8 cellular contexts compared by ENCODE assay signal in genomic region chr4:182916483-182917181, GRCh38. TPM values are rescaled to one million over a fixed set of nuclear protein-coding genes. Genes with fewer than 3 reads are reported as not detected.
DNase-seq lines count a peak whose midpoint lies in the region; ATAC-seq and TF ChIP-seq lines count a peak whose summit lies in the region.

No MANE protein-coding gene starts in this region.

- peak overlapping the region; percentile 64 for H3K4me3 ChIP-seq in GM08714 (ENCODE audit: low read length)
- H3K4me3 ChIP-seq in WERI-Rb-1 (ENCODE audit: low read depth, low read length) = peak overlapping the region; percentile 59
- peak overlapping the region; percentile 39 to 88 (median 78) for H3K4me3 ChIP-seq in dorsolateral prefrontal cortex

- H3K36me3 ChIP-seq in KOPT-K1 (ENCODE audit: insufficient read depth, low read length) = peaks cover 37% of the 10 kb centered on the region
- H3K36me3 ChIP-seq in WERI-Rb-1 = peaks cover 25% of the 10 kb centered on the region

- no peaks in the 10 kb centered on the region for H3K9me3 ChIP-seq in KOPT-K1 (ENCODE audit: insufficient read depth, low read length, poor library complexity, severe bottlenecking)
- no peaks in the 10 kb centered on the region for H3K9me3 ChIP-seq in WERI-Rb-1 (ENCODE audit: severe bottlenecking)

- DNase-seq in WERI-Rb-1 (peak; percentile 57), dorsolateral prefrontal cortex (peak in 7 of 10 donors; percentile 30 to 63 (median 53)), lung microvascular endothelial cell (ENCODE audit: low read depth in 2 of 2) (peak; percentile 65 to 66), HuH-7.5 (ENCODE audit: low spot score) (no peak)
- DNase-seq in stimulated activated CD8-positive, alpha-beta memory T cell treated with anti-CD3 and anti-CD28 coated beads, Interleukin-4, amount 100 ng/mL, for 48 hours = peak; percentile 56

- no peaks in the 10 kb centered on the region for H3K27me3 ChIP-seq in WERI-Rb-1 (ENCODE audit: insufficient read depth, low read depth, severe bottlenecking)
- H3K27me3 ChIP-seq in dorsolateral prefrontal cortex = no peaks in the 10 kb centered on the region

- no peak for TF ChIP-seq CTCF in WERI-Rb-1 (IDR thresholded peaks at IDR 0.05; ENCODE audit: low read depth, low read length)
- TF ChIP-seq CTCF in dorsolateral prefrontal cortex (IDR thresholded peaks at IDR 0.05 in 54 of 56, conservative IDR thresholded peaks at IDR 0.05 in 2 of 56; ENCODE audit: low read depth in 1 of 56, partially characterized antibody in 56 of 56) = no peak

- H3K27ac ChIP-seq in KOPT-K1 (ENCODE audit: low read depth, low read length, poor library complexity, severe bottlenecking) (peak overlapping the region; percentile 85), WERI-Rb-1 (peak overlapping the region; percentile 91), dorsolateral prefrontal cortex (peak overlapping the region in 51 of 59 donors; percentile 27 to 94 (median 77))

- ATAC-seq in GM21825 (IDR thresholded peaks at IDR 0.05; ENCODE audit: unreplicated experiment) = peak; percentile 26

- intact Hi-C loops in dorsolateral prefrontal cortex (cut with DNase I) = no loop called here

RNA-seq across cellular contexts. Expression of gene DCTD, which starts 0.6 kb away (rescaled TPM):
- total RNA-seq in dorsolateral prefrontal cortex (10 to 100 TPM; 30.1 to 80.6 (median 59.1) TPM), lung microvascular endothelial cell (53.0 and 67.5 TPM in 2 replicates)
